Comparison of ENCODE assay signal across 8 cellular contexts in the genomic region with DNA sequence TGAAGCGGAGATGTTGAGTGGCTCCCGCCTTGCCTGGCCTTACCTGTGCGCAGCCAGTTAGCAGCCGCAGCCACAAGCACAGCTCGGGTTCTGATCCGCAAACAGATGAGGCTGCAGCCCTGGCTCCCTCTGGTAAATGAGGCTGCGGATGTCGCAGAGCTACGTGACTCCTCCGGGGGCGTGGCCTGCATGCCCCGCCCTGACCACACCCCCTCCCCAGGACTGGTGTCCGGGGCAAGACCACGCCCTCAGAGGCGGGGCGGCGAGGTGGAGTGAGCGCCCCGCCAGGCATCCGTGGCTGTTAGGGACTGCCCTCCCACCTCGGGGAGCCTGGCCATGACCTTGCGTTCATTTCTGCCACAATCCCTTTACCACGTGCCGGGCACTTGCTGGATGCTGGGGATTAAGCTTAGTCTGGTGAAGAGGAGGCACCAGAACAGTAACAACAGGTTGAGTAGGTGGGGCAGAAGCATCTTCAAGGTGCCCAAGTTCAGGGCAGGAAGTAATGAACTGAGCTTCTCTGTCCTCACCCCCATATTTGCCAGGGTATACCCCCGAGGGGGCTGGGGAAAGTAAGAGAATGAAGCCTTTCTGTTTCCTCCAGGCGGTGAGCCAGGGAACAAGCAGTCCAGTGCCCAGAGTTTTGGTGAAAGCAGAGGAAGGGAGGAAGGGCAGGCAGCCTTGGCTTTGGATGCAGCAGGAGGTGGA. TPM values are rescaled to one million over a fixed set of nuclear protein-coding genes. Genes with fewer than 3 reads are reported as not detected.
DNase-seq lines count a peak whose midpoint lies in the region; ATAC-seq and TF ChIP-seq lines count a peak whose summit lies in the region.

A gene (minus strand): TSS at position 138 of the 708 bp plus-strand sequence. CDS start 1,363 bp downstream, outside the sequence.

- TF ChIP-seq CTCF in kidney epithelial cell (IDR thresholded peaks at IDR 0.05; ENCODE audit: insufficient read depth, low read length, poor library complexity, severe bottlenecking), result no peak

- peak within 1 kb of the TSS; percentile 25 for H3K4me3 ChIP-seq in kidney epithelial cell (ENCODE audit: low read depth, low read length)

- peak within 1 kb of the TSS; percentile 80 for H3K27ac Mint-ChIP-seq in central memory CD8-positive, alpha-beta T cell (ENCODE audit: low read depth)

- H3K9me3 Mint-ChIP-seq in central memory CD8-positive, alpha-beta T cell, result no peaks in the 10 kb centered on the region

- peak; percentile 80 for ATAC-seq in HG03045 (IDR thresholded peaks at IDR 0.05; ENCODE audit: unreplicated experiment)
- peak; percentile 96 for ATAC-seq in central memory CD8-positive, alpha-beta T cell (replicated peaks; ENCODE audit: extremely low read depth, poor library complexity, severe bottlenecking)

- no peaks in the 10 kb centered on the region for H3K27me3 Mint-ChIP-seq in central memory CD8-positive, alpha-beta T cell

- H3K36me3 ChIP-seq in kidney epithelial cell (ENCODE audit: control insufficient read depth, insufficient read depth, low read length), result no peaks in the 10 kb centered on the region

- H3K4me1 Mint-ChIP-seq in central memory CD8-positive, alpha-beta T cell, result peaks cover 27% of the 10 kb centered on the region

- H3K27me3 ChIP-seq in kidney epithelial cell (ENCODE audit: control insufficient read depth, insufficient read depth, low read length), result no peaks in the 10 kb centered on the region

- peaks cover 4% of the 10 kb centered on the region for H3K36me3 Mint-ChIP-seq in central memory CD8-positive, alpha-beta T cell (ENCODE audit: insufficient read depth)

- H3K4me3 Mint-ChIP-seq in central memory CD8-positive, alpha-beta T cell, result peak within 1 kb of the TSS; percentile 82

- peak; percentile 15 for DNase-seq in NCI-H2107 treated with DMSO at 0.1 percent for 48 hours (lab: John Stamatoyannopoulos, UW; ENCODE audit: unreplicated experiment)
- no peak for DNase-seq in NCI-H2107 (lab: John Stamatoyannopoulos, UW)
- peak; percentile 96 for DNase-seq in NCI-H2227 (lab: John Stamatoyannopoulos, UW; ENCODE audit: unreplicated experiment)
- peak; percentile 99 for DNase-seq in activated CD4-positive, CD25-positive, alpha-beta regulatory T cell treated with anti-CD3 and anti-CD28 coated beads, Interleukin-2, amount 50 U/mL, for 72 hours
- peak; percentile 95 to 96 for DNase-seq in central memory CD8-positive, alpha-beta T cell (ENCODE audit: low spot score in 2 of 2)
- peak; percentile 78 for DNase-seq in kidney epithelial cell (ENCODE audit: low read depth)
- DNase-seq in stimulated activated CD4-positive, alpha-beta T cell treated with anti-CD3 and anti-CD28 coated beads, Interleukin-15, amount 100 ng/mL, for 48 hours (ENCODE audit: low read depth in 2 of 2), result peak; percentile 94 to 99

RNA-seq across cellular contexts. Expression of the gene that starts here (rescaled TPM):
- total RNA-seq in kidney epithelial cell, result 20.8 and 30.3 TPM in 2 replicates
